Comparison of ENCODE assay signal across 8 cellular contexts in genomic region chr2:171319164-171319810, GRCh38.
A peak's percentile ranks its signal among the peaks of the same experiment; 100 is the strongest.
DNase-seq lines count a peak whose midpoint lies in the region; ATAC-seq and TF ChIP-seq lines count a peak whose summit lies in the region.

No MANE protein-coding gene starts in this region.

- 63 to 68% methylated on average over 12 of the region's 12 CpGs for WGBS in esophagus squamous epithelium, 2 donors

- H3K27ac Mint-ChIP-seq in CD8-positive, alpha-beta memory T cell: peak overlapping the region in 7 of 8 donors; percentile 5 to 86 (median 59)
- H3K27ac Mint-ChIP-seq in activated naive CD4-positive, alpha-beta T cell treated with anti-CD3 and anti-CD28 coated beads, Interleukin-2, amount 50 U/mL, for 72 hours: peak overlapping the region; percentile 92 to 99
- H3K27ac Mint-ChIP-seq in naive B cell: peak overlapping the region; percentile 89 to 95 (median 92)

- peak overlapping the region; percentile 53 to 85 (median 76) for H3K4me3 Mint-ChIP-seq in CD8-positive, alpha-beta memory T cell
- peak overlapping the region; percentile 36 to 68 (median 61) for H3K4me3 Mint-ChIP-seq in naive B cell

- ATAC-seq in GM21360 (IDR thresholded peaks at IDR 0.05; ENCODE audit: unreplicated experiment) (peak; percentile 47), naive B cell (ENCODE audit: low read depth in 2 of 2) (peak; percentile 15 to 22)
- peak; percentile 84 to 92 for ATAC-seq in activated naive CD4-positive, alpha-beta T cell treated with anti-CD3 and anti-CD28 coated beads, Interleukin-2, amount 50 U/mL, for 72 hours

- H3K4me3 ChIP-seq in CD8-positive, alpha-beta memory T cell (ENCODE audit: low read length): peak overlapping the region; percentile 44
- no peak overlapping the region for H3K4me3 ChIP-seq in esophagus squamous epithelium

- no peaks in the 10 kb centered on the region for H3K27me3 ChIP-seq in CD8-positive, alpha-beta memory T cell (ENCODE audit: insufficient read depth, low read length, poor library complexity, severe bottlenecking)
- H3K27me3 ChIP-seq in esophagus squamous epithelium: no peaks in the 10 kb centered on the region

- H3K27me3 Mint-ChIP-seq in CD8-positive, alpha-beta memory T cell: no peaks in the 10 kb centered on the region
- H3K27me3 Mint-ChIP-seq in naive B cell: no peaks in the 10 kb centered on the region

- no peaks in the 10 kb centered on the region for H3K9me3 ChIP-seq in CD8-positive, alpha-beta memory T cell (ENCODE audit: low read length)
- no peaks in the 10 kb centered on the region for H3K9me3 ChIP-seq in esophagus squamous epithelium

- POLR2A ChIA-PET in CD8-positive, alpha-beta memory T cell (lab: Charles Lee): no interaction called here

- H3K4me1 ChIP-seq in CD8-positive, alpha-beta memory T cell (ENCODE audit: insufficient read depth, low read length): peaks cover 15% of the 10 kb centered on the region
- H3K4me1 ChIP-seq in esophagus squamous epithelium: peaks cover 0 to 25% (median 6%) of the 10 kb centered on the region in 3 donors

- intact Hi-C loops in esophagus squamous epithelium (cut with DNase I): no loop called here

- H3K9me3 Mint-ChIP-seq in CD8-positive, alpha-beta memory T cell: no peaks in the 10 kb centered on the region
- peaks cover 0 to 3% of the 10 kb centered on the region in 2 donors for H3K9me3 Mint-ChIP-seq in activated naive CD4-positive, alpha-beta T cell treated with anti-CD3 and anti-CD28 coated beads, Interleukin-2, amount 50 U/mL, for 72 hours
- no peaks in the 10 kb centered on the region for H3K9me3 Mint-ChIP-seq in naive B cell

- TF ChIP-seq CTCF in esophagus squamous epithelium (IDR thresholded peaks at IDR 0.05): no peak

- TF ChIP-seq POLR2A in esophagus squamous epithelium (IDR thresholded peaks at IDR 0.05): peak in 1 of 4 donors; percentile 5

- H3K36me3 ChIP-seq in CD8-positive, alpha-beta memory T cell (ENCODE audit: insufficient read depth, low read length): no peaks in the 10 kb centered on the region
- peaks cover 0 to 42% (median 3%) of the 10 kb centered on the region in 3 donors for H3K36me3 ChIP-seq in esophagus squamous epithelium

- H3K27ac ChIP-seq in CD8-positive, alpha-beta memory T cell (ENCODE audit: low read depth, low read length): no peak overlapping the region
- peak overlapping the region in 1 of 4 donors; percentile 21 for H3K27ac ChIP-seq in esophagus squamous epithelium

- CTCF ChIA-PET in CD8-positive, alpha-beta memory T cell (lab: Charles Lee): interaction anchor here (1.5 kb wide), 1 partner anchor 11 kb away, joined by 3 read pairs; no protein-coding TSS in a partner anchor

- H3K4me1 Mint-ChIP-seq in CD8-positive, alpha-beta memory T cell: peaks cover 35 to 55% (median 54%) of the 10 kb centered on the region in 3 donors
- H3K4me1 Mint-ChIP-seq in naive B cell: peaks cover 57 to 75% (median 61%) of the 10 kb centered on the region in 3 donors

- peak in 3 of 5 donors; percentile 1 to 53 (median 19) for DNase-seq in CD8-positive, alpha-beta memory T cell
- peak; percentile 24 for DNase-seq in HT1080 (ENCODE audit: low read depth)
- DNase-seq in activated naive CD4-positive, alpha-beta T cell treated with anti-CD3 and anti-CD28 coated beads, Interleukin-2, amount 50 U/mL, for 72 hours (ENCODE audit: low spot score in 2 of 2): peak; percentile 60 to 62
- DNase-seq in naive B cell: no peak
- DNase-seq in NCI-H187 (lab: John Stamatoyannopoulos, UW): no peak
- no peak for DNase-seq in DMS79 (lab: John Stamatoyannopoulos, UW)
- no peak for DNase-seq in esophagus squamous epithelium (lab: John Stamatoyannopoulos, UW)

- peaks cover 5 to 12% (median 8%) of the 10 kb centered on the region in 3 donors for H3K36me3 Mint-ChIP-seq in CD8-positive, alpha-beta memory T cell
- H3K36me3 Mint-ChIP-seq in activated naive CD4-positive, alpha-beta T cell treated with anti-CD3 and anti-CD28 coated beads, Interleukin-2, amount 50 U/mL, for 72 hours: peaks cover 5 to 62% of the 10 kb centered on the region in 2 donors
- peaks cover 12% of the 10 kb centered on the region in 2 donors for H3K36me3 Mint-ChIP-seq in naive B cell

Comparison
In these comparisons a context has a peak if more than half of its experiments do, and no peak if none do; other contexts are left out.
1. DNase-seq: peak in CD8-positive, alpha-beta memory T cell (3 of 5), HT1080 (single experiment) and activated naive CD4-positive, alpha-beta T cell treated with anti-CD3 and anti-CD28 coated beads, Interleukin-2, amount 50 U/mL, for 72 hours (2 of 2); none in naive B cell (single experiment), NCI-H187 (0 of 2), DMS79 (single experiment) and esophagus squamous epithelium (single experiment).
2. ATAC-seq: peak in every context shown above with its lines; median percentile 88 in activated naive CD4-positive, alpha-beta T cell treated with anti-CD3 and anti-CD28 coated beads, Interleukin-2, amount 50 U/mL, for 72 hours; 47 in GM21360; 18 in naive B cell.
3. Peak in every context shown above with its lines, with median percentiles within 50 percentile points of each other: H3K27ac Mint-ChIP-seq.